In the genomic region with DNA sequence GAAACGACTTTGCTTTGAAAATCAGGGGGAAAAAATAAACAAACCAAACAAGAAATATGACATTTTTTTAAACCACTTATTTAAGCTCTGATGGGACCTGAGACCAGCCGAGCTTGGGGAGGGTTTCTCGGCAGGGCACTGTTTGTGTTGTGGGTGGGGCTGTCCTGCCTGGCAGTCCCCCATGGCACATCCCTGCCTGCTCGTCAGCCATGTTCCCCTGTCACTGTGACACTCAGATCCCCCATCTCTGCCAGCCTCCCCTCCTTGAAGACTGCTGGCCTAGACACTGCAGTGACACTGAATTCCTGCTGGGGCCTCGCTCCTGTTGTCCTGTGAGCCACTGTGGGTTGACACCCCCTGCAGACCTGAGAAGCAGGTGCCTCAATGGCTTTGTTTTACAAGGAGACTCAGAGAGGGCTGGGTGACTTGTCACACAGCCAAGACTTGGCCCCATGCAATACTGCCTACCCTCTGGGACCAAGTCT, we compare ENCODE assay signal across 12 cellular contexts.
DNase-seq lines count a peak whose midpoint lies in the region; ATAC-seq and TF ChIP-seq lines count a peak whose summit lies in the region.
"Had no signal": no experiment of that assay in that cellular context is flagged by ENCODE, and none has a peak within 500 bp of the region (broad histone marks: within the 10 kb centered on the region; RNA-seq: fewer than 3 reads in every experiment).

No MANE protein-coding gene starts in this region.

- H3K27ac Mint-ChIP-seq in HFFc6: peak overlapping the region; percentile 92; the same call in 1 of the 2 replicates
- H3K27ac Mint-ChIP-seq in immature natural killer cell: no peak overlapping the region
- no peak overlapping the region for H3K27ac Mint-ChIP-seq in CD4-positive, alpha-beta memory T cell
- H3K27ac Mint-ChIP-seq: CD8-positive, alpha-beta memory T cell had no signal

- H3K4me3 Mint-ChIP-seq in HFFc6 (no peak overlapping the region), immature natural killer cell (no peak overlapping the region)
- H3K4me3 Mint-ChIP-seq in CD4-positive, alpha-beta memory T cell: no peak overlapping the region
- H3K4me3 Mint-ChIP-seq: CD8-positive, alpha-beta memory T cell; natural killer cell had no signal

- peak overlapping the region; percentile 26 to 73 (median 63) for H3K9ac ChIP-seq in subcutaneous abdominal adipose tissue (ENCODE audit: low read length in 5 of 5)

- intact Hi-C loops in right lobe of liver (cut with DNase I): no loop called here
- intact Hi-C loops in CD4-positive, alpha-beta memory T cell (cut with micrococcal nuclease): no loop called here

- H3K27me3 ChIP-seq in right lobe of liver: no peaks in the 10 kb centered on the region
- no peaks in the 10 kb centered on the region for H3K27me3 ChIP-seq in subcutaneous abdominal adipose tissue (ENCODE audit: control insufficient read depth in 5 of 5, insufficient read depth in 4 of 5, low read length in 5 of 5)
- no peaks in the 10 kb centered on the region for H3K27me3 ChIP-seq in CD4-positive, alpha-beta memory T cell (ENCODE audit: insufficient read depth, low read length)

- H3K4me1 Mint-ChIP-seq in HFFc6 (ENCODE audit: low read depth) (peaks cover 32% of the 10 kb centered on the region), immature natural killer cell (no peaks in the 10 kb centered on the region)
- no peaks in the 10 kb centered on the region for H3K4me1 Mint-ChIP-seq in CD4-positive, alpha-beta memory T cell
- H3K4me1 Mint-ChIP-seq: CD8-positive, alpha-beta memory T cell had no signal

- peaks cover 0 to 43% (median 15%) of the 10 kb centered on the region in 4 donors for H3K4me1 ChIP-seq in right lobe of liver
- H3K4me1 ChIP-seq in subcutaneous abdominal adipose tissue (ENCODE audit: control insufficient read depth in 5 of 5, insufficient read depth in 5 of 5, low read length in 5 of 5): peaks cover 7 to 19% (median 18%) of the 10 kb centered on the region in 5 donors
- no peaks in the 10 kb centered on the region for H3K4me1 ChIP-seq in CD4-positive, alpha-beta memory T cell (ENCODE audit: insufficient read depth, low read length)
- H3K4me1 ChIP-seq: HAP-1 had no signal

- H3K9me3 ChIP-seq in right lobe of liver (peaks cover 0 to 4% (median 0%) of the 10 kb centered on the region in 4 donors), subcutaneous abdominal adipose tissue (ENCODE audit: control insufficient read depth in 5 of 5, low read length in 5 of 5) (peaks cover 0 to 8% (median 7%) of the 10 kb centered on the region in 5 donors)
- H3K9me3 ChIP-seq in CD4-positive, alpha-beta memory T cell (ENCODE audit: control insufficient read depth in 1 of 2, low read length in 2 of 2): no peaks in the 10 kb centered on the region
- H3K9me3 ChIP-seq: HAP-1 had no signal

- no peak for TF ChIP-seq CTCF in HFFc6 (IDR thresholded peaks at IDR 0.05)
- TF ChIP-seq CTCF in right lobe of liver (IDR thresholded peaks at IDR 0.05): no peak

- peak overlapping the region; percentile 99 for H3K27ac ChIP-seq in caudate nucleus (ENCODE audit: low read depth, low read length)
- peak overlapping the region; percentile 96 to 97 (median 97) for H3K27ac ChIP-seq in right lobe of liver
- H3K27ac ChIP-seq in subcutaneous abdominal adipose tissue (ENCODE audit: low read depth, low read length): peak overlapping the region; percentile 86
- H3K27ac ChIP-seq in CD4-positive, alpha-beta memory T cell (ENCODE audit: low read depth, low read length): no peak overlapping the region

- peaks cover 3% of the 10 kb centered on the region for H3K27me3 Mint-ChIP-seq in HFFc6 (ENCODE audit: insufficient read depth)
- H3K27me3 Mint-ChIP-seq in immature natural killer cell (ENCODE audit: low read depth in 3 of 3): peaks cover 6 to 11% (median 7%) of the 10 kb centered on the region in 3 donors
- peaks cover 0 to 5% of the 10 kb centered on the region in 2 donors for H3K27me3 Mint-ChIP-seq in CD4-positive, alpha-beta memory T cell

- peaks cover 23% of the 10 kb centered on the region for H3K9me3 Mint-ChIP-seq in HFFc6
- peaks cover 0 to 4% (median 1%) of the 10 kb centered on the region in 6 donors for H3K9me3 Mint-ChIP-seq in immature natural killer cell
- peaks cover 0 to 5% (median 0%) of the 10 kb centered on the region in 8 donors for H3K9me3 Mint-ChIP-seq in CD4-positive, alpha-beta memory T cell
- H3K9me3 Mint-ChIP-seq: natural killer cell had no signal

- ATAC-seq in right lobe of liver: peak in 3 of 4 donors; percentile 23 to 40 (median 24)
- ATAC-seq: natural killer cell had no signal

- CTCF ChIA-PET in CD4-positive, alpha-beta memory T cell (lab: Charles Lee; ENCODE audit: partially characterized antibody): no interaction called here

- H3K36me3 Mint-ChIP-seq in HFFc6 (ENCODE audit: low read depth) (0 out of 2 replicates have a peak, but pooled peaks cover 5% of the 10 kb centered on the region), immature natural killer cell (peaks cover 0 to 13% (median 7%) of the 10 kb centered on the region in 3 donors)
- no peaks in the 10 kb centered on the region for H3K36me3 Mint-ChIP-seq in CD4-positive, alpha-beta memory T cell
- H3K36me3 Mint-ChIP-seq: CD8-positive, alpha-beta memory T cell; natural killer cell had no signal

- POLR2A ChIA-PET in CD4-positive, alpha-beta memory T cell (lab: Charles Lee; ENCODE audit: partially characterized antibody): no interaction called here

- no peaks in the 10 kb centered on the region for H3K36me3 ChIP-seq in right lobe of liver
- no peaks in the 10 kb centered on the region for H3K36me3 ChIP-seq in subcutaneous abdominal adipose tissue (ENCODE audit: control insufficient read depth in 5 of 5, insufficient read depth in 5 of 5, low read length in 5 of 5)
- no peaks in the 10 kb centered on the region for H3K36me3 ChIP-seq in CD4-positive, alpha-beta memory T cell (ENCODE audit: insufficient read depth, low read length)
- H3K36me3 ChIP-seq: HAP-1 had no signal

- 32% methylated on average over 2 of the region's 5 CpGs for WGBS in right lobe of liver (ENCODE audit: insufficient coverage, low coverage, low lambda C conversion rate, missing lambda C conversion rate)

- TF ChIP-seq POLR2A in right lobe of liver (IDR thresholded peaks at IDR 0.05): no peak

- H3K4me3 ChIP-seq in right lobe of liver (no peak overlapping the region), subcutaneous abdominal adipose tissue (ENCODE audit: low read depth in 1 of 5, low read length in 5 of 5) (no peak overlapping the region)
- no peak overlapping the region for H3K4me3 ChIP-seq in CD4-positive, alpha-beta memory T cell (ENCODE audit: low read length in 2 of 2)
- H3K4me3 ChIP-seq: HAP-1 had no signal

- DNase-seq in HFFc6 (no peak), caudate nucleus (lab: John Stamatoyannopoulos, UW) (peak in 1 of 61 donors; percentile 43), right lobe of liver (no peak), immature natural killer cell (no peak), COLO829 (ENCODE audit: low spot score) (no peak), HuH-7 (ENCODE audit: low spot score) (no peak)
- DNase-seq in CD4-positive, alpha-beta memory T cell: no peak
- DNase-seq: natural killer cell, NCI-H2081 treated with DMSO at 0.1 percent for 48 hours had no signal
